8 cellular contexts compared by ENCODE assay signal in the genomic region with DNA sequence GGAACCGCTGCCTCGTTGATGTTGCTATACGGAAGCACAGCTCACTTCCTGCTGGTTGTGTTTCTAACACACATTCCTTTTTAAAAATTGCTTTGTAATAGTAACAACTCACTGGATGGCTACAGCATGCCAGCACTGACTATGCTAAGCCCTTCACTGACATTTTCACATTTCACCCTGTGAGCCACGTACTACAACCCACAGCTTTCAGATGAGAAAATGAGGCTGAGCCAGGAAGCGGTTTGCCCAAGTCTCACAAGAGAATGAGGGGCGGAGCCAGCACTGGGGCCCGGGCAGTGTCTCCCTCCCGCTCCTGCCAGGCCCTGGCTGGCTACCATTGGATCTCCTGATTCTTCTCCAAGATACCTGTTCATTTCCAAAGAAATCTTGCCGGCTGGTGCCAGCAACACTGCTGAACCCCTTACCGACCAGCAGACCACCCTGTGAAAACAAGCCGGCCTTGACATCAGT.
DNase-seq lines count a peak whose midpoint lies in the region; TF ChIP-seq lines count a peak whose summit lies in the region.

No MANE protein-coding gene starts in this region.

- TF ChIP-seq POLR2A in GM10847 (IDR thresholded peaks at IDR 0.05; ENCODE audit: extremely low read depth, insufficient read length) = peak; percentile 29

- H3K36me3 ChIP-seq in duodenal mucosa (ENCODE audit: control insufficient read depth in 1 of 2, insufficient read depth in 2 of 2, low read length in 2 of 2) = peaks cover 10 to 29% of the 10 kb centered on the region in 2 donors

- peak overlapping the region; percentile 58 to 65 for H3K4me3 ChIP-seq in duodenal mucosa (ENCODE audit: low read depth in 1 of 2, low read length in 2 of 2)

- peak; percentile 50 for DNase-seq in HCEC 1CT
- DNase-seq in NCI-H2107 (lab: John Stamatoyannopoulos, UW) = peak; percentile 30
- peak; percentile 66 to 81 for DNase-seq in activated CD4-positive, alpha-beta T cell treated with anti-CD3 and anti-CD28 coated beads, Interleukin-2, amount 50 U/mL, for 24 hours (ENCODE audit: low read depth in 1 of 2, low spot score in 1 of 2)
- DNase-seq in midbrain (lab: John Stamatoyannopoulos, UW) = peak; percentile 36
- peak; percentile 80 to 83 for DNase-seq in stimulated activated CD8-positive, alpha-beta memory T cell treated with anti-CD3 and anti-CD28 coated beads, Interleukin-2, amount 100 ng/mL, for 48 hours (ENCODE audit: low read depth in 2 of 2)
- DNase-seq in NCI-H1105 treated with DMSO at 0.1 percent for 48 hours (lab: John Stamatoyannopoulos, UW) = no peak

- H3K27me3 ChIP-seq in duodenal mucosa (ENCODE audit: control insufficient read depth in 1 of 2, insufficient read depth in 2 of 2, low read length in 2 of 2) = no peaks in the 10 kb centered on the region

- H3K9ac ChIP-seq in duodenal mucosa (ENCODE audit: low read depth in 1 of 2, low read length in 2 of 2) = peak overlapping the region; percentile 58 to 70

- H3K9me3 ChIP-seq in duodenal mucosa (ENCODE audit: control insufficient read depth in 1 of 2, low read length in 2 of 2) = peaks cover 0 to 1% of the 10 kb centered on the region in 2 donors

- H3K4me1 ChIP-seq in duodenal mucosa (ENCODE audit: control insufficient read depth in 1 of 2, insufficient read depth in 2 of 2, low read length in 2 of 2) = peaks cover 15% of the 10 kb centered on the region in 2 donors

- H3K27ac ChIP-seq in duodenal mucosa (ENCODE audit: low read depth, low read length) = peak overlapping the region; percentile 55
